Comparison of ENCODE assay signal across 2 cellular contexts in the genomic region with DNA sequence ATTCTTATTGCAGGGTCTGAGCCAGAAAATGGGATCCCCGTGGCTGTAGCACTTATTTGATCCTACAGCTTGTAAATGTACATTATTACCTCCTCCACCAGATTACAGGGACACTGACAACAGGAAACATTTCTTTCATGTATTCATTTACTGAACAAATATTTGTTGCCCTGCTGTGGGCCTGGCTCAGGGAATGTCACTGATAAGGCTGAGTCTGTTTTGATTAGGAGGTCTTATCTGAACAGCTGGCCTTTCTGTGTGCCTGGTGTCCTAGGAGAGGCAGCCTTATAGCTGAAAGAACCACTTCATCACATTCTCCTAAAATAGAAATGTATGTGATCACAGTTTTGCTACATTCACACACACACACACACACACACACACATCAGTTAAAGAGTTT.
TF ChIP-seq lines count a peak whose summit lies in the region.

No MANE protein-coding gene starts in this region.

TF ChIP-seq in K562, 482 proteins besides CTCF, POLR2A, EP300 and RAD21:
- no peak for TF ChIP-seq PCBP2 (IDR thresholded peaks at IDR 0.05; ENCODE audit: low read depth, low read length, poor library complexity, severe bottlenecking)
- TF ChIP-seq ZNF165 (CRISPR knock-in tag; IDR thresholded peaks at IDR 0.05; ENCODE audit: borderline replicate concordance): no peak
- TF ChIP-seq ZNF699 (CRISPR knock-in tag; IDR thresholded peaks at IDR 0.05; ENCODE audit: insufficient replicate concordance): no peak
- peak; percentile 36; the same call in 1 of the 2 replicates for TF ChIP-seq CBFA2T3 (IDR thresholded peaks at IDR 0.05)
- TF ChIP-seq, protein P1, sequence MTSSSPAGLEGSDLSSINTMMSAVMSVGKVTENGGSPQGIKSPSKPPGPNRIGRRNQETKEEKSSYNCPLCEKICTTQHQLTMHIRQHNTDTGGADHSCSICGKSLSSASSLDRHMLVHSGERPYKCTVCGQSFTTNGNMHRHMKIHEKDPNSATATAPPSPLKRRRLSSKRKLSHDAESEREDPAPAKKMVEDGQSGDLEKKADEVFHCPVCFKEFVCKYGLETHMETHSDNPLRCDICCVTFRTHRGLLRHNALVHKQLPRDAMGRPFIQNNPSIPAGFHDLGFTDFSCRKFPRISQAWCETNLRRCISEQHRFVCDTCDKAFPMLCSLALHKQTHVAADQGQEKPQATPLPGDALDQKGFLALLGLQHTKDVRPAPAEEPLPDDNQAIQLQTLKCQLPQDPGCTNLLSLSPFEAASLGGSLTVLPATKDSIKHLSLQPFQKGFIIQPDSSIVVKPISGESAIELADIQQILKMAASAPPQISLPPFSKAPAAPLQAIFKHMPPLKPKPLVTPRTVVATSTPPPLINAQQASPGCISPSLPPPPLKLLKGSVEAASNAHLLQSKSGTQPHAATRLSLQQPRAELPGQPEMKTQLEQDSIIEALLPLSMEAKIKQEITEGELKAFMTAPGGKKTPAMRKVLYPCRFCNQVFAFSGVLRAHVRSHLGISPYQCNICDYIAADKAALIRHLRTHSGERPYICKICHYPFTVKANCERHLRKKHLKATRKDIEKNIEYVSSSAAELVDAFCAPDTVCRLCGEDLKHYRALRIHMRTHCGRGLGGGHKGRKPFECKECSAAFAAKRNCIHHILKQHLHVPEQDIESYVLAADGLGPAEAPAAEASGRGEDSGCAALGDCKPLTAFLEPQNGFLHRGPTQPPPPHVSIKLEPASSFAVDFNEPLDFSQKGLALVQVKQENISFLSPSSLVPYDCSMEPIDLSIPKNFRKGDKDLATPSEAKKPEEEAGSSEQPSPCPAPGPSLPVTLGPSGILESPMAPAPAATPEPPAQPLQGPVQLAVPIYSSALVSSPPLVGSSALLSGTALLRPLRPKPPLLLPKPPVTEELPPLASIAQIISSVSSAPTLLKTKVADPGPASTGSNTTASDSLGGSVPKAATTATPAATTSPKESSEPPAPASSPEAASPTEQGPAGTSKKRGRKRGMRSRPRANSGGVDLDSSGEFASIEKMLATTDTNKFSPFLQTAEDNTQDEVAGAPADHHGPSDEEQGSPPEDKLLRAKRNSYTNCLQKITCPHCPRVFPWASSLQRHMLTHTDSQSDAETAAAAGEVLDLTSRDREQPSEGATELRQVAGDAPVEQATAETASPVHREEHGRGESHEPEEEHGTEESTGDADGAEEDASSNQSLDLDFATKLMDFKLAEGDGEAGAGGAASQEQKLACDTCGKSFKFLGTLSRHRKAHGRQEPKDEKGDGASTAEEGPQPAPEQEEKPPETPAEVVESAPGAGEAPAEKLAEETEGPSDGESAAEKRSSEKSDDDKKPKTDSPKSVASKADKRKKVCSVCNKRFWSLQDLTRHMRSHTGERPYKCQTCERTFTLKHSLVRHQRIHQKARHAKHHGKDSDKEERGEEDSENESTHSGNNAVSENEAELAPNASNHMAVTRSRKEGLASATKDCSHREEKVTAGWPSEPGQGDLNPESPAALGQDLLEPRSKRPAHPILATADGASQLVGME (CRISPR knock-in tag; IDR thresholded peaks at IDR 0.05): no peak

TF ChIP-seq in HepG2, 621 proteins besides CTCF, POLR2A, EP300 and RAD21 (continues in another document):
- TF ChIP-seq DR1 (CRISPR knock-in tag; IDR thresholded peaks at IDR 0.05) (no peak), ZNF224 (CRISPR knock-in tag; IDR thresholded peaks at IDR 0.05) (no peak), CHD2 (IDR thresholded peaks at IDR 0.05; ENCODE audit: low read depth, low read length) (no peak), ZNF446 (CRISPR knock-in tag; IDR thresholded peaks at IDR 0.05) (no peak), ZFX (CRISPR knock-in tag; IDR thresholded peaks at IDR 0.05; ENCODE audit: low read depth) (peak; percentile 40; the same call in 1 of the 2 replicates), ZNF101 (CRISPR knock-in tag; IDR thresholded peaks at IDR 0.05; ENCODE audit: borderline replicate concordance, low read depth) (no peak), ZNF572 (CRISPR knock-in tag; IDR thresholded peaks at IDR 0.05) (no peak), ZSCAN21 (CRISPR knock-in tag; IDR thresholded peaks at IDR 0.05; ENCODE audit: borderline replicate concordance) (no peak), ZNF234 (CRISPR knock-in tag; conservative IDR thresholded peaks at IDR 0.05) (no peak), ZNF841 (CRISPR knock-in tag; IDR thresholded peaks at IDR 0.05; ENCODE audit: borderline replicate concordance) (no peak), KDM6A (CRISPR knock-in tag; IDR thresholded peaks at IDR 0.05; ENCODE audit: low read depth) (no peak), NFATC3 (CRISPR knock-in tag; IDR thresholded peaks at IDR 0.05) (no peak), MBD4 (IDR thresholded peaks at IDR 0.05; ENCODE audit: borderline replicate concordance, low read length) (no peak), ZMYM3 (CRISPR knock-in tag; IDR thresholded peaks at IDR 0.05) (no peak; the same call in 1 of the 2 replicates), ZNF713 (CRISPR knock-in tag; IDR thresholded peaks at IDR 0.05) (no peak), ZNF768 (CRISPR knock-in tag; IDR thresholded peaks at IDR 0.05) (no peak), ZNF3 (CRISPR knock-in tag; IDR thresholded peaks at IDR 0.05) (no peak), HHEX (CRISPR knock-in tag; IDR thresholded peaks at IDR 0.05) (peak; percentile 72)
- TF ChIP-seq, protein P2, sequence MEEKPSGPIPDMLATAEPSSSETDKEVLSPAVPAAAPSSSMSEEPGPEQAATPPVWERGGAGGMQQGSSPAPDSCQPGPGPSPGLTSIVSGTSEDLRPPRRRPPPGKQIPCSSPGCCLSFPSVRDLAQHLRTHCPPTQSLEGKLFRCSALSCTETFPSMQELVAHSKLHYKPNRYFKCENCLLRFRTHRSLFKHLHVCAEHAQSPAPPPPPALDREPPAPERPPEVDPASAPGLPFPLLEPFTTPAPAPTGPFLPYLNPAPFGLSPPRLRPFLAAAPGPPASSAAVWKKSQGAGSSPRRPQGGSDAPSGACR (CRISPR knock-in tag; IDR thresholded peaks at IDR 0.05): no peak
- TF ChIP-seq, protein P3, sequence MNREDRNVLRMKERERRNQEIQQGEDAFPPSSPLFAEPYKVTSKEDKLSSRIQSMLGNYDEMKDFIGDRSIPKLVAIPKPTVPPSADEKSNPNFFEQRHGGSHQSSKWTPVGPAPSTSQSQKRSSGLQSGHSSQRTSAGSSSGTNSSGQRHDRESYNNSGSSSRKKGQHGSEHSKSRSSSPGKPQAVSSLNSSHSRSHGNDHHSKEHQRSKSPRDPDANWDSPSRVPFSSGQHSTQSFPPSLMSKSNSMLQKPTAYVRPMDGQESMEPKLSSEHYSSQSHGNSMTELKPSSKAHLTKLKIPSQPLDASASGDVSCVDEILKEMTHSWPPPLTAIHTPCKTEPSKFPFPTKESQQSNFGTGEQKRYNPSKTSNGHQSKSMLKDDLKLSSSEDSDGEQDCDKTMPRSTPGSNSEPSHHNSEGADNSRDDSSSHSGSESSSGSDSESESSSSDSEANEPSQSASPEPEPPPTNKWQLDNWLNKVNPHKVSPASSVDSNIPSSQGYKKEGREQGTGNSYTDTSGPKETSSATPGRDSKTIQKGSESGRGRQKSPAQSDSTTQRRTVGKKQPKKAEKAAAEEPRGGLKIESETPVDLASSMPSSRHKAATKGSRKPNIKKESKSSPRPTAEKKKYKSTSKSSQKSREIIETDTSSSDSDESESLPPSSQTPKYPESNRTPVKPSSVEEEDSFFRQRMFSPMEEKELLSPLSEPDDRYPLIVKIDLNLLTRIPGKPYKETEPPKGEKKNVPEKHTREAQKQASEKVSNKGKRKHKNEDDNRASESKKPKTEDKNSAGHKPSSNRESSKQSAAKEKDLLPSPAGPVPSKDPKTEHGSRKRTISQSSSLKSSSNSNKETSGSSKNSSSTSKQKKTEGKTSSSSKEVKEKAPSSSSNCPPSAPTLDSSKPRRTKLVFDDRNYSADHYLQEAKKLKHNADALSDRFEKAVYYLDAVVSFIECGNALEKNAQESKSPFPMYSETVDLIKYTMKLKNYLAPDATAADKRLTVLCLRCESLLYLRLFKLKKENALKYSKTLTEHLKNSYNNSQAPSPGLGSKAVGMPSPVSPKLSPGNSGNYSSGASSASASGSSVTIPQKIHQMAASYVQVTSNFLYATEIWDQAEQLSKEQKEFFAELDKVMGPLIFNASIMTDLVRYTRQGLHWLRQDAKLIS (CRISPR knock-in tag; IDR thresholded peaks at IDR 0.05): no peak
- TF ChIP-seq, protein P4, sequence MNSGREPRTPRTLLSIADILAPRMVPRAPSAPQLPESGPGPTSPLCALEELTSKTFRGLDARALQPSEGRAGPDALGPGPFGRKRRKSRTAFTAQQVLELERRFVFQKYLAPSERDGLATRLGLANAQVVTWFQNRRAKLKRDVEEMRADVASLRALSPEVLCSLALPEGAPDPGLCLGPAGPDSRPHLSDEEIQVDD (CRISPR knock-in tag; IDR thresholded peaks at IDR 0.05; ENCODE audit: borderline replicate concordance): no peak
- TF ChIP-seq, protein P5, sequence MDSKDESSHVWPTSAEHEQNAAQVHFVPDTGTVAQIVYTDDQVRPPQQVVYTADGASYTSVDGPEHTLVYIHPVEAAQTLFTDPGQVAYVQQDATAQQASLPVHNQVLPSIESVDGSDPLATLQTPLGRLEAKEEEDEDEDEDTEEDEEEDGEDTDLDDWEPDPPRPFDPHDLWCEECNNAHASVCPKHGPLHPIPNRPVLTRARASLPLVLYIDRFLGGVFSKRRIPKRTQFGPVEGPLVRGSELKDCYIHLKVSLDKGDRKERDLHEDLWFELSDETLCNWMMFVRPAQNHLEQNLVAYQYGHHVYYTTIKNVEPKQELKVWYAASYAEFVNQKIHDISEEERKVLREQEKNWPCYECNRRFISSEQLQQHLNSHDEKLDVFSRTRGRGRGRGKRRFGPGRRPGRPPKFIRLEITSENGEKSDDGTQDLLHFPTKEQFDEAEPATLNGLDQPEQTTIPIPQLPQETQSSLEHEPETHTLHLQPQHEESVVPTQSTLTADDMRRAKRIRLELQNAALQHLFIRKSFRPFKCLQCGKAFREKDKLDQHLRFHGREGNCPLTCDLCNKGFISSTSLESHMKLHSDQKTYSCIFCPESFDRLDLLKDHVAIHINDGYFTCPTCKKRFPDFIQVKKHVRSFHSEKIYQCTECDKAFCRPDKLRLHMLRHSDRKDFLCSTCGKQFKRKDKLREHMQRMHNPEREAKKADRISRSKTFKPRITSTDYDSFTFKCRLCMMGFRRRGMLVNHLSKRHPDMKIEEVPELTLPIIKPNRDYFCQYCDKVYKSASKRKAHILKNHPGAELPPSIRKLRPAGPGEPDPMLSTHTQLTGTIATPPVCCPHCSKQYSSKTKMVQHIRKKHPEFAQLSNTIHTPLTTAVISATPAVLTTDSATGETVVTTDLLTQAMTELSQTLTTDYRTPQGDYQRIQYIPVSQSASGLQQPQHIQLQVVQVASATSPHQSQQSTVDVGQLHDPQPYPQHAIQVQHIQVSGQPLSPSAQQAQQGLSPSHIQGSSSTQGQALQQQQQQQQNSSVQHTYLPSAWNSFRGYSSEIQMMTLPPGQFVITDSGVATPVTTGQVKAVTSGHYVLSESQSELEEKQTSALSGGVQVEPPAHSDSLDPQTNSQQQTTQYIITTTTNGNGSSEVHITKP (CRISPR knock-in tag; IDR thresholded peaks at IDR 0.05; ENCODE audit: low read depth): no peak
- TF ChIP-seq, protein P6, sequence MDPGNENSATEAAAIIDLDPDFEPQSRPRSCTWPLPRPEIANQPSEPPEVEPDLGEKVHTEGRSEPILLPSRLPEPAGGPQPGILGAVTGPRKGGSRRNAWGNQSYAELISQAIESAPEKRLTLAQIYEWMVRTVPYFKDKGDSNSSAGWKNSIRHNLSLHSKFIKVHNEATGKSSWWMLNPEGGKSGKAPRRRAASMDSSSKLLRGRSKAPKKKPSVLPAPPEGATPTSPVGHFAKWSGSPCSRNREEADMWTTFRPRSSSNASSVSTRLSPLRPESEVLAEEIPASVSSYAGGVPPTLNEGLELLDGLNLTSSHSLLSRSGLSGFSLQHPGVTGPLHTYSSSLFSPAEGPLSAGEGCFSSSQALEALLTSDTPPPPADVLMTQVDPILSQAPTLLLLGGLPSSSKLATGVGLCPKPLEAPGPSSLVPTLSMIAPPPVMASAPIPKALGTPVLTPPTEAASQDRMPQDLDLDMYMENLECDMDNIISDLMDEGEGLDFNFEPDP (CRISPR knock-in tag; conservative IDR thresholded peaks at IDR 0.05): no peak
- TF ChIP-seq, protein P7, sequence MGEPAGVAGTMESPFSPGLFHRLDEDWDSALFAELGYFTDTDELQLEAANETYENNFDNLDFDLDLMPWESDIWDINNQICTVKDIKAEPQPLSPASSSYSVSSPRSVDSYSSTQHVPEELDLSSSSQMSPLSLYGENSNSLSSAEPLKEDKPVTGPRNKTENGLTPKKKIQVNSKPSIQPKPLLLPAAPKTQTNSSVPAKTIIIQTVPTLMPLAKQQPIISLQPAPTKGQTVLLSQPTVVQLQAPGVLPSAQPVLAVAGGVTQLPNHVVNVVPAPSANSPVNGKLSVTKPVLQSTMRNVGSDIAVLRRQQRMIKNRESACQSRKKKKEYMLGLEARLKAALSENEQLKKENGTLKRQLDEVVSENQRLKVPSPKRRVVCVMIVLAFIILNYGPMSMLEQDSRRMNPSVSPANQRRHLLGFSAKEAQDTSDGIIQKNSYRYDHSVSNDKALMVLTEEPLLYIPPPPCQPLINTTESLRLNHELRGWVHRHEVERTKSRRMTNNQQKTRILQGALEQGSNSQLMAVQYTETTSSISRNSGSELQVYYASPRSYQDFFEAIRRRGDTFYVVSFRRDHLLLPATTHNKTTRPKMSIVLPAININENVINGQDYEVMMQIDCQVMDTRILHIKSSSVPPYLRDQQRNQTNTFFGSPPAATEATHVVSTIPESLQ (CRISPR knock-in tag; conservative IDR thresholded peaks at IDR 0.05): no peak
- TF ChIP-seq, protein P8, sequence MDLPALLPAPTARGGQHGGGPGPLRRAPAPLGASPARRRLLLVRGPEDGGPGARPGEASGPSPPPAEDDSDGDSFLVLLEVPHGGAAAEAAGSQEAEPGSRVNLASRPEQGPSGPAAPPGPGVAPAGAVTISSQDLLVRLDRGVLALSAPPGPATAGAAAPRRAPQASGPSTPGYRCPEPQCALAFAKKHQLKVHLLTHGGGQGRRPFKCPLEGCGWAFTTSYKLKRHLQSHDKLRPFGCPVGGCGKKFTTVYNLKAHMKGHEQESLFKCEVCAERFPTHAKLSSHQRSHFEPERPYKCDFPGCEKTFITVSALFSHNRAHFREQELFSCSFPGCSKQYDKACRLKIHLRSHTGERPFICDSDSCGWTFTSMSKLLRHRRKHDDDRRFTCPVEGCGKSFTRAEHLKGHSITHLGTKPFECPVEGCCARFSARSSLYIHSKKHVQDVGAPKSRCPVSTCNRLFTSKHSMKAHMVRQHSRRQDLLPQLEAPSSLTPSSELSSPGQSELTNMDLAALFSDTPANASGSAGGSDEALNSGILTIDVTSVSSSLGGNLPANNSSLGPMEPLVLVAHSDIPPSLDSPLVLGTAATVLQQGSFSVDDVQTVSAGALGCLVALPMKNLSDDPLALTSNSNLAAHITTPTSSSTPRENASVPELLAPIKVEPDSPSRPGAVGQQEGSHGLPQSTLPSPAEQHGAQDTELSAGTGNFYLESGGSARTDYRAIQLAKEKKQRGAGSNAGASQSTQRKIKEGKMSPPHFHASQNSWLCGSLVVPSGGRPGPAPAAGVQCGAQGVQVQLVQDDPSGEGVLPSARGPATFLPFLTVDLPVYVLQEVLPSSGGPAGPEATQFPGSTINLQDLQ (CRISPR knock-in tag; IDR thresholded peaks at IDR 0.05): no peak
